1 cellular context compared by ENCODE assay signal in the genomic region with DNA sequence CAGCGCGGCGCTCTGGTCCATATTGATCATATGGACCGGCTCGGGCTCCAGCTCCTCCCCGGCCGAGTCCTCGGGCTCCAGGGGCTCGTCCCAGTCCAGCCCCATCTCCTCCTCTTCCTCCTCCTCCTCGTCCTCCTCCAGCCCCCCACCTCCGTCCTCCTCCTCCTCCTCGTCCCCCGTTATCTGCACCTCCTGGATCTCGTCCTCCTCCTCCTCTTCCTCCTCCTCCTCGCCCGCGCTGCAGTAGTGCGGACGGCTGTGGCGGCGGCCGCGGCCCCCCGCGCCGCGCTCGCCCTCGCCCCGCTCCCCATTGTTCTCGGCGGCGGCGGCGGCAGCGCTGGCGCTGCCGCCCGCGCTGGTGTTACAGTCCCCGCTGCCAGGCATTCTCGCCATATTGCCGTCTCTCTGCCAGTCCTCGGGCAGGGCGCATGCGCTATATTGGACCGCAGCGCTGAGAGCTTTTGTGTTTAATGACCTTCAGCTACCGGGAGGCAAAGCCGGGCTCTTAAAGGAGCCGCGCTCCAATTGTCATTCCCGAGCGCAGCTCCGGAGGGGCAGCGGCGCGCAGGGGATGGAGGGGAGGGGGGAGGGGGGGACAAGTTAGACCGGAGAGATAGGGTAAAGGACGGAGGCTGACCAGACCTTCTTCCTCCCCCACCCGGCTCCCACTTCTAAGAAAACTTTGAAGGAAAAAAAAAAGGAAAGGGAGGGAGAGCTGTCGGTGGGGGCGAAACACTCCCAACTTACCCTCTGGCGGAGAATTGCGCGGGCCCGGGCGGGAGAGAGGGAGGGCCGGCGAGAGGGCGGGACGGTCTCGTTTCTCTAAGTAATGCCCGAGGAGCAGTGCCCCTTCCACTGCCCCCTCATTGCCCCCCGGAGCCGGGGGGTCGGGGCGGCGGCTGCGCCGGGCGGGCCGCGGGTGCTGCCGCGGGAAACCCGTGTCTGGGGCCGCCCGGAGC.
TF ChIP-seq lines count a peak whose summit lies in the region.

A gene (minus strand): TSS at position 410 of the 959 bp plus-strand sequence. CDS start 17 bp downstream, at position 393.

TF ChIP-seq in IMR-90, 13 proteins besides CTCF, POLR2A, EP300 and RAD21:
- no peak for TF ChIP-seq NFE2L2 (IDR thresholded peaks at IDR 0.05; ENCODE audit: low read depth, low read length)
- no peak for TF ChIP-seq BHLHE40 (IDR thresholded peaks at IDR 0.05; ENCODE audit: low read depth, low read length)
- 0 out of 2 replicates have a peak, but pooled peaks have one; percentile 15 for TF ChIP-seq MXI1 (IDR thresholded peaks at IDR 0.05; ENCODE audit: borderline replicate concordance, low read depth, low read length)
- TF ChIP-seq, protein P1, sequence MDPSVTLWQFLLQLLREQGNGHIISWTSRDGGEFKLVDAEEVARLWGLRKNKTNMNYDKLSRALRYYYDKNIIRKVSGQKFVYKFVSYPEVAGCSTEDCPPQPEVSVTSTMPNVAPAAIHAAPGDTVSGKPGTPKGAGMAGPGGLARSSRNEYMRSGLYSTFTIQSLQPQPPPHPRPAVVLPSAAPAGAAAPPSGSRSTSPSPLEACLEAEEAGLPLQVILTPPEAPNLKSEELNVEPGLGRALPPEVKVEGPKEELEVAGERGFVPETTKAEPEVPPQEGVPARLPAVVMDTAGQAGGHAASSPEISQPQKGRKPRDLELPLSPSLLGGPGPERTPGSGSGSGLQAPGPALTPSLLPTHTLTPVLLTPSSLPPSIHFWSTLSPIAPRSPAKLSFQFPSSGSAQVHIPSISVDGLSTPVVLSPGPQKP (IDR thresholded peaks at IDR 0.05; ENCODE audit: borderline replicate concordance, low read depth, low read length) = no peak
- TF ChIP-seq SMC3 (IDR thresholded peaks at IDR 0.05; ENCODE audit: low read depth, low read length) = peak; percentile 1; the same call in 1 of the 2 replicates
- no peak for TF ChIP-seq RCOR1 (IDR thresholded peaks at IDR 0.05; ENCODE audit: insufficient replicate concordance, low read length)
- 0 out of 2 replicates have a peak, but pooled peaks have one; percentile 45 for TF ChIP-seq MAZ (IDR thresholded peaks at IDR 0.05; ENCODE audit: borderline replicate concordance, low read depth, low read length)
